In genomic region chr2:229268626-229269025, GRCh38 we compare ENCODE assay signal across 12 cellular contexts. TPM values are rescaled to one million over a fixed set of nuclear protein-coding genes. Genes with fewer than 3 reads are reported as not detected.
DNase-seq lines count a peak whose midpoint lies in the region; ATAC-seq and TF ChIP-seq lines count a peak whose summit lies in the region.
"Had no signal": no experiment of that assay in that cellular context is flagged by ENCODE, and none has a peak within 500 bp of the region (broad histone marks: within the 10 kb centered on the region; RNA-seq: fewer than 3 reads in every experiment).

No MANE protein-coding gene starts in this region.

- H3K27ac Mint-ChIP-seq in naive thymus-derived CD4-positive, alpha-beta T cell: no peak overlapping the region

- H3K4me3 ChIP-seq in PC-3 (ENCODE audit: low read length) (no peak overlapping the region; the same call in 1 of the 2 replicates), gastroesophageal sphincter (peak overlapping the region in 1 of 2 donors; percentile 68), gastrocnemius medialis (peak overlapping the region in 2 of 4 donors; percentile 60 to 66)
- no peak overlapping the region for H3K4me3 ChIP-seq in naive thymus-derived CD4-positive, alpha-beta T cell (ENCODE audit: low read length)

- no peaks in the 10 kb centered on the region for H3K36me3 Mint-ChIP-seq in naive thymus-derived CD4-positive, alpha-beta T cell

- H3K4me1 ChIP-seq in PC-3 (ENCODE audit: insufficient read depth, low read length): peaks cover 10% of the 10 kb centered on the region; the same call in 1 of the 2 replicates
- peaks cover 0 to 19% (median 0%) of the 10 kb centered on the region in 3 donors for H3K4me1 ChIP-seq in gastroesophageal sphincter
- H3K4me1 ChIP-seq in gastrocnemius medialis: peaks cover 0 to 3% of the 10 kb centered on the region in 2 donors
- H3K4me1 ChIP-seq in naive thymus-derived CD4-positive, alpha-beta T cell (ENCODE audit: control insufficient read depth in 2 of 2, insufficient read depth in 2 of 2, low read length in 2 of 2): no peaks in the 10 kb centered on the region

- H3K36me3 ChIP-seq in PC-3 (ENCODE audit: low read depth, low read length) (no peaks in the 10 kb centered on the region), gastroesophageal sphincter (no peaks in the 10 kb centered on the region), gastrocnemius medialis (no peaks in the 10 kb centered on the region)
- no peaks in the 10 kb centered on the region for H3K36me3 ChIP-seq in naive thymus-derived CD4-positive, alpha-beta T cell (ENCODE audit: control insufficient read depth in 2 of 3, insufficient read depth in 3 of 3, low read length in 3 of 3)

- TF ChIP-seq CTCF in PC-3 (conservative IDR thresholded peaks at IDR 0.05; ENCODE audit: low read depth, low read length) (no peak), gastroesophageal sphincter (IDR thresholded peaks at IDR 0.05) (no peak), gastrocnemius medialis (IDR thresholded peaks at IDR 0.05 in 4 of 5, conservative IDR thresholded peaks at IDR 0.05 in 1 of 5) (no peak)

- H3K79me2 ChIP-seq in PC-3 (ENCODE audit: low read length): no peaks in the 10 kb centered on the region

- H3K27me3 ChIP-seq in PC-3 (ENCODE audit: low read length) (peaks cover 21% of the 10 kb centered on the region; the same call in 1 of the 2 replicates), gastroesophageal sphincter (peaks cover 21% of the 10 kb centered on the region), gastrocnemius medialis (no peaks in the 10 kb centered on the region)
- H3K27me3 ChIP-seq in naive thymus-derived CD4-positive, alpha-beta T cell (ENCODE audit: control insufficient read depth in 2 of 2, insufficient read depth in 2 of 2, low read length in 2 of 2): no peaks in the 10 kb centered on the region

- H3K27ac ChIP-seq in PC-3 (ENCODE audit: low read length): no peak overlapping the region
- H3K27ac ChIP-seq in gastroesophageal sphincter: peak overlapping the region in 3 of 4 donors; percentile 31 to 83 (median 76)
- peak overlapping the region in 3 of 4 donors; percentile 32 to 70 (median 35) for H3K27ac ChIP-seq in gastrocnemius medialis
- no peak overlapping the region for H3K27ac ChIP-seq in naive thymus-derived CD4-positive, alpha-beta T cell (ENCODE audit: low read depth, low read length)
- H3K27ac ChIP-seq: KMS-11 had no signal

- H3K9me3 Mint-ChIP-seq in naive thymus-derived CD4-positive, alpha-beta T cell: peaks cover 0 to 5% (median 0%) of the 10 kb centered on the region in 11 donors

- ATAC-seq in PC-3 (no peak; the same call in 1 of the 2 replicates), gastroesophageal sphincter (no peak), gastrocnemius medialis (no peak), HG03095 (IDR thresholded peaks at IDR 0.05; ENCODE audit: unreplicated experiment) (no peak)
- no peak for ATAC-seq in naive thymus-derived CD4-positive, alpha-beta T cell
- ATAC-seq: left colon had no signal

- POLR2A ChIA-PET in PC-3 (lab: Charles Lee; ENCODE audit: unreplicated experiment): interaction anchor here (0.6 kb wide), 1 partner anchor 110 kb away, joined by 9 read pairs; no protein-coding TSS in a partner anchor
- POLR2A ChIA-PET in naive thymus-derived CD4-positive, alpha-beta T cell (lab: Charles Lee): no interaction called here

- DNase-seq in AG20443 (ENCODE audit: low spot score) (peak; percentile 31), PC-3 (peak; percentile 58), gastrocnemius medialis (no peak), SKM-1 (lab: John Stamatoyannopoulos, UW; ENCODE audit: unreplicated experiment) (no peak), NCI-H1417 treated with DMSO at 0.1 percent for 48 hours (lab: John Stamatoyannopoulos, UW) (no peak)
- DNase-seq in naive thymus-derived CD4-positive, alpha-beta T cell: no peak
- DNase-seq: DMS79 treated with DMSO at 0.1 percent for 48 hours, NCI-H2029 treated with DMSO at 0.1 percent for 48 hours had no signal

- H3K9me2 ChIP-seq in PC-3 (replicated peaks; ENCODE audit: low read length): no peaks in the 10 kb centered on the region

- TF ChIP-seq EP300 in gastroesophageal sphincter (IDR thresholded peaks at IDR 0.05): no peak

- no peaks in the 10 kb centered on the region for H3F3A ChIP-seq in PC-3 (ENCODE audit: low read length, unreplicated experiment)

- peak overlapping the region; percentile 32 for H3K4me2 ChIP-seq in PC-3 (ENCODE audit: low read length)
- H3K4me2 ChIP-seq: KMS-11 had no signal

- 49 to 56% methylated on average over 3 to 4 of the region's 4 CpGs for WGBS in gastroesophageal sphincter (ENCODE audit: low coverage in 1 of 2), 2 donors

- H3K4me1 Mint-ChIP-seq in naive thymus-derived CD4-positive, alpha-beta T cell: no peaks in the 10 kb centered on the region

- BruUV-seq in PC-3 (replicated peaks; lab: Mats Ljungman, UMichigan): no TSS peak

- no peaks in the 10 kb centered on the region for H4K20me1 ChIP-seq in PC-3 (ENCODE audit: low read length)

- H3K9me3 ChIP-seq in PC-3 (ENCODE audit: low read length): no peaks in the 10 kb centered on the region
- H3K9me3 ChIP-seq in gastroesophageal sphincter: no peaks in the 10 kb centered on the region
- no peaks in the 10 kb centered on the region for H3K9me3 ChIP-seq in gastrocnemius medialis
- H3K9me3 ChIP-seq in naive thymus-derived CD4-positive, alpha-beta T cell (ENCODE audit: control insufficient read depth in 2 of 3, low read length in 3 of 3): no peaks in the 10 kb centered on the region

- H3K9ac ChIP-seq in PC-3 (ENCODE audit: low read length): no peak overlapping the region
- H3K9ac ChIP-seq: KMS-11 had no signal

- peaks cover 18 to 37% (median 27%) of the 10 kb centered on the region in 5 donors for H3K27me3 Mint-ChIP-seq in naive thymus-derived CD4-positive, alpha-beta T cell

- no peak for TF ChIP-seq POLR2A in gastroesophageal sphincter (IDR thresholded peaks at IDR 0.05)
- TF ChIP-seq POLR2A in gastrocnemius medialis (IDR thresholded peaks at IDR 0.05): no peak

- in situ Hi-C loops in gastrocnemius medialis (cut with MboI; ENCODE audit: low sequenced_read_pairs in 4 of 4): no loop called here

- no peak overlapping the region for H3K4me3 Mint-ChIP-seq in naive thymus-derived CD4-positive, alpha-beta T cell

- H2AFZ ChIP-seq in PC-3 (ENCODE audit: low read length): no peak overlapping the region

- intact Hi-C loops in PC-3 (cut with micrococcal nuclease): no loop called here
- intact Hi-C loops in gastrocnemius medialis (cut with DNase I; ENCODE audit: low total_unique reads): no loop called here
- intact Hi-C loops in naive thymus-derived CD4-positive, alpha-beta T cell (cut with micrococcal nuclease): no loop called here

- CTCF ChIA-PET in PC-3 (lab: Charles Lee): no interaction called here
- CTCF ChIA-PET in naive thymus-derived CD4-positive, alpha-beta T cell (lab: Charles Lee): no interaction called here

RNA-seq across cellular contexts. Expression of gene PID1, which starts 2.5 kb away (rescaled TPM):
- total RNA-seq in PC-3 (2014; rRNA removed) (0.84 and 1.8 TPM in 2 replicates), gastroesophageal sphincter (10 to 100 TPM; 34.4 to 62.4 (median 54.9) TPM), gastrocnemius medialis (10 to 100 TPM; 11.3 to 24.3 (median 19.5) TPM)
- total RNA-seq in naive thymus-derived CD4-positive, alpha-beta T cell: 1 to 10 TPM in 3 of 5 experiments, under 1 TPM in 1, not detected in 1; 0.62 to 5.3 (median 3.0) TPM
- under 1 TPM in 1 of 2 donors, not detected in 1; 0.07 TPM for polyA plus RNA-seq in naive thymus-derived CD4-positive, alpha-beta T cell

Comparison
In these comparisons a context has a peak if more than half of its experiments do, and no peak if none do; other contexts are left out.
1. DNase-seq: peak in AG20443 (single experiment) and PC-3 (single experiment); none in gastrocnemius medialis (0 of 2), SKM-1 (single experiment), naive thymus-derived CD4-positive, alpha-beta T cell (0 of 9) and NCI-H1417 treated with DMSO at 0.1 percent for 48 hours (single experiment).
2. H3K27ac ChIP-seq: peak in gastroesophageal sphincter (3 of 4) and gastrocnemius medialis (3 of 4); none in PC-3 (single experiment) and naive thymus-derived CD4-positive, alpha-beta T cell (single experiment).